1 cellular context compared by ENCODE assay signal in the genomic region with DNA sequence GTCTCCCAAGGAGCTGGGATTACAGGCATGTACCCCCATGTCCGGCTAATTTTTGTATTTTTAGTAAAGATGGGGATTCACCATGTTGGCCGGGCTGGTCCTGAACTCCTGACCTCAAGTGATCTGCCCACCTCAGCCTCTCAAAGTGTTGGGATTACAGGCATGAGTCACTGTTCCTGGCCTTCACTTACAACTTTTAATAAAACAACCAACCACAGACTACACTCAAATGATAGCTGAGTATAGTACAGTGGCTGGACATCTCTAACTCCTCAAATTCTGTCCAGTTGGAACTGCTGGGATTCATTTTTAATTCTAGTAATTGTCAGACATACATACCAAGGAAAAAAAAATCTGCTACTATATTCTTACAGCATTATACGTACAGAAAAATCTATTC.
TF ChIP-seq lines count a peak whose summit lies in the region.

No MANE protein-coding gene starts in this region.

TF ChIP-seq in IMR-90, 13 proteins besides CTCF, POLR2A, EP300 and RAD21:
- TF ChIP-seq, protein P1, sequence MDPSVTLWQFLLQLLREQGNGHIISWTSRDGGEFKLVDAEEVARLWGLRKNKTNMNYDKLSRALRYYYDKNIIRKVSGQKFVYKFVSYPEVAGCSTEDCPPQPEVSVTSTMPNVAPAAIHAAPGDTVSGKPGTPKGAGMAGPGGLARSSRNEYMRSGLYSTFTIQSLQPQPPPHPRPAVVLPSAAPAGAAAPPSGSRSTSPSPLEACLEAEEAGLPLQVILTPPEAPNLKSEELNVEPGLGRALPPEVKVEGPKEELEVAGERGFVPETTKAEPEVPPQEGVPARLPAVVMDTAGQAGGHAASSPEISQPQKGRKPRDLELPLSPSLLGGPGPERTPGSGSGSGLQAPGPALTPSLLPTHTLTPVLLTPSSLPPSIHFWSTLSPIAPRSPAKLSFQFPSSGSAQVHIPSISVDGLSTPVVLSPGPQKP (IDR thresholded peaks at IDR 0.05; ENCODE audit: borderline replicate concordance, low read depth, low read length), result no peak
- TF ChIP-seq CHD1 (IDR thresholded peaks at IDR 0.05; ENCODE audit: low read depth, low read length) (no peak), CEBPB (IDR thresholded peaks at IDR 0.05; ENCODE audit: low read depth, low read length) (no peak)
- TF ChIP-seq, protein P2, sequence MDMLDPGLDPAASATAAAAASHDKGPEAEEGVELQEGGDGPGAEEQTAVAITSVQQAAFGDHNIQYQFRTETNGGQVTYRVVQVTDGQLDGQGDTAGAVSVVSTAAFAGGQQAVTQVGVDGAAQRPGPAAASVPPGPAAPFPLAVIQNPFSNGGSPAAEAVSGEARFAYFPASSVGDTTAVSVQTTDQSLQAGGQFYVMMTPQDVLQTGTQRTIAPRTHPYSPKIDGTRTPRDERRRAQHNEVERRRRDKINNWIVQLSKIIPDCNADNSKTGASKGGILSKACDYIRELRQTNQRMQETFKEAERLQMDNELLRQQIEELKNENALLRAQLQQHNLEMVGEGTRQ (IDR thresholded peaks at IDR 0.05; ENCODE audit: low read depth, low read length), result no peak
TF ChIP-seq in IMR-90: peak in this region for 0.
